ENCODE assay signal across 18 cellular contexts in genomic region chr12:77630341-77630740, GRCh38.
"Had no signal": no experiment of that assay in that cellular context is flagged by ENCODE, and none has a peak within 500 bp of the region (broad histone marks: within the 10 kb centered on the region; RNA-seq: fewer than 3 reads in every experiment).

No MANE protein-coding gene starts in this region.

- H3K27ac ChIP-seq: heart left ventricle, parathyroid adenoma, prostate gland, testis, transverse colon had no signal

- H3K27me3 ChIP-seq: heart left ventricle, testis, transverse colon had no signal

- H3K9me3 ChIP-seq: prostate gland, testis, transverse colon had no signal

- H2AFZ ChIP-seq: parathyroid adenoma had no signal

- H3K9ac ChIP-seq: parathyroid adenoma had no signal

- H3K79me2 ChIP-seq: parathyroid adenoma had no signal

- H3K36me3 ChIP-seq: heart left ventricle, prostate gland, transverse colon had no signal

- ATAC-seq: effector memory CD8-positive, alpha-beta T cell; heart left ventricle; left lobe of liver; natural killer cell treated with Interleukin-12 subunit alpha and Interleukin-12 subunit beta and Interleukin-15 and Interleukin-18, amount 100 ng/mL, for 72 hours; sciatic nerve; stimulated activated naive B cell treated with anti-CD40 and anti-IgM and Interleukin-4, amounts not matched to agents 10 μg/mL and 1 μg/mL and 100 μg/mL, for 72 hours; stimulated activated naive CD8-positive, alpha-beta T cell treated with anti-CD3 and anti-CD28 coated beads, Interleukin-15, amount 100 ng/mL, for 72 hours had no signal

- DNase-seq: effector memory CD8-positive, alpha-beta T cell; erythroblast; foreskin melanocyte; heart left ventricle; hippocampal formation; midbrain; retina; stimulated activated CD4-positive, alpha-beta T cell treated with anti-CD3 and anti-CD28 coated beads, Interleukin-2, amount 100 ng/mL, for 24 hours; stimulated activated CD4-positive, alpha-beta T cell treated with anti-CD3 and anti-CD28 coated beads, Interleukin-4, amount 100 ng/mL, for 4 hours; stimulated activated naive B cell treated with anti-CD40 and anti-IgM and Interleukin-4, amounts not matched to agents 10 μg/mL and 1 μg/mL and 100 μg/mL, for 72 hours; stimulated activated naive CD8-positive, alpha-beta T cell treated with anti-CD3 and anti-CD28 coated beads, Interleukin-15, amount 100 ng/mL, for 72 hours; testis; transverse colon had no signal

- H3K4me1 ChIP-seq: heart left ventricle, parathyroid adenoma, prostate gland, testis, transverse colon had no signal

- H3K4me3 ChIP-seq: heart left ventricle, prostate gland, testis, transverse colon had no signal
